Comparison of ENCODE assay signal across 12 cellular contexts in genomic region chr2:45884126-45884525, GRCh38.
"Had no signal": no experiment of that assay in that cellular context is flagged by ENCODE, and none has a peak within 500 bp of the region (broad histone marks: within the 10 kb centered on the region; RNA-seq: fewer than 3 reads in every experiment).

No MANE protein-coding gene starts in this region.

- DNase-seq: activated CD4-positive, alpha-beta T cell treated with anti-CD3 and anti-CD28 coated beads, Interleukin-2, amount 50 U/mL, for 4 hours; activated T-cell treated with anti-CD3 and anti-CD28 coated beads, Interleukin-2, amount 50 U/mL, for 1 hour; lower lobe of right lung; midbrain; naive thymus-derived CD8-positive, alpha-beta T cell; posterior cingulate gyrus; stimulated activated CD4-positive, alpha-beta T cell treated with anti-CD3 and anti-CD28 coated beads, Interleukin-1b, Interleukin-23, amount 100 ng/mL, for 48 hours; stimulated activated naive CD4-positive, alpha-beta T cell had no signal

- H3K9me3 ChIP-seq: lower lobe of right lung, right atrium auricular region, suprapubic skin had no signal

- ATAC-seq: activated CD4-positive, CD25-positive, alpha-beta regulatory T cell treated with anti-CD3 and anti-CD28 coated beads, Interleukin-2, amount 50 U/mL, for 24 hours; lower lobe of right lung; naive thymus-derived CD8-positive, alpha-beta T cell had no signal

- H3K4me2 ChIP-seq: hepatocyte had no signal

- H3K36me3 ChIP-seq: lower lobe of right lung, right atrium auricular region, suprapubic skin had no signal

- H3K27me3 ChIP-seq: hepatocyte, right atrium auricular region, suprapubic skin had no signal

- H3K4me3 ChIP-seq: hepatocyte, lower lobe of right lung, right atrium auricular region, suprapubic skin had no signal

- H3K27ac ChIP-seq: hepatocyte, lower lobe of right lung had no signal
